In genomic region chr4:58138786-58139185, GRCh38 we compare ENCODE assay signal across 17 cellular contexts.
DNase-seq lines count a peak whose midpoint lies in the region; ATAC-seq and TF ChIP-seq lines count a peak whose summit lies in the region.
"Had no signal": no experiment of that assay in that cellular context is flagged by ENCODE, and none has a peak within 500 bp of the region (broad histone marks: within the 10 kb centered on the region; RNA-seq: fewer than 3 reads in every experiment).

No MANE protein-coding gene starts in this region.

- H3K27ac ChIP-seq in effector memory CD4-positive, alpha-beta T cell (ENCODE audit: insufficient read depth, low read length, poor library complexity, severe bottlenecking) = no peak overlapping the region
- H3K27ac ChIP-seq: A549, C4-2B, HL-60 had no signal

- TF ChIP-seq CTCF in brain (conservative IDR thresholded peaks at IDR 0.05) = no peak
- no peak for TF ChIP-seq CTCF in WTC11 (IDR thresholded peaks at IDR 0.05)
- TF ChIP-seq CTCF in type B pancreatic cell (conservative IDR thresholded peaks at IDR 0.05) = no peak

- no peaks in the 10 kb centered on the region for H3K36me3 ChIP-seq in effector memory CD4-positive, alpha-beta T cell (ENCODE audit: control insufficient read depth, insufficient read depth, low read length)

- peaks cover 6% of the 10 kb centered on the region for H3K27me3 Mint-ChIP-seq in brain
- H3K27me3 Mint-ChIP-seq in WTC11 (ENCODE audit: low read depth) = no peaks in the 10 kb centered on the region
- H3K27me3 Mint-ChIP-seq in type B pancreatic cell = no peaks in the 10 kb centered on the region

- H3K4me1 Mint-ChIP-seq in brain (no peaks in the 10 kb centered on the region), WTC11 (no peaks in the 10 kb centered on the region), type B pancreatic cell (ENCODE audit: unreplicated experiment) (peaks cover 4% of the 10 kb centered on the region)

- H3K27me3 ChIP-seq in effector memory CD4-positive, alpha-beta T cell (replicated peaks; ENCODE audit: control insufficient read depth, insufficient read depth, low read length, poor library complexity, severe bottlenecking) = no peaks in the 10 kb centered on the region

- no peak overlapping the region for H3K4me3 ChIP-seq in effector memory CD4-positive, alpha-beta T cell (ENCODE audit: insufficient read depth, low read depth, low read length, poor library complexity, severe bottlenecking)
- H3K4me3 ChIP-seq: A549 had no signal

- POLR2A ChIA-PET in WTC11 (lab: Charles Lee) = no interaction called here

- CTCF ChIA-PET in WTC11 (lab: Charles Lee) = no interaction called here

- no peak for ATAC-seq in WTC11
- ATAC-seq: A549 had no signal

- DNase-seq in Ammon's horn (ENCODE audit: low spot score) = peak; percentile 13
- DNase-seq in NCI-H1092 treated with DMSO at 0.1 percent for 48 hours (lab: John Stamatoyannopoulos, UW) = peak; percentile 23
- DNase-seq in NCI-H69 (lab: John Stamatoyannopoulos, UW) = peak; percentile 53
- DNase-seq in globus pallidus (ENCODE audit: low spot score) = no peak
- no peak for DNase-seq in effector memory CD4-positive, alpha-beta T cell
- DNase-seq in WTC11 (ENCODE audit: low spot score) = no peak
- DNase-seq in type B pancreatic cell (ENCODE audit: extremely low spot score, unreplicated experiment) = no peak
- DNase-seq: DMS153, NCI-H1417 treated with DMSO at 0.1 percent for 48 hours, NCI-H2029 treated with DMSO at 0.1 percent for 48 hours, NCI-H345, NCI-H748 treated with DMSO at 0.1 percent for 48 hours had no signal

- H3K27ac Mint-ChIP-seq in brain (peak overlapping the region in 4 of 5 experiments; percentile 7 to 74 (median 50)), WTC11 (no peak overlapping the region), type B pancreatic cell (no peak overlapping the region)
- H3K27ac Mint-ChIP-seq: T-helper 1 cell treated with Interleukin-12 subunit alpha and Interleukin-12 subunit beta and Interleukin-4 antibody, amounts not matched to agents 30 μg/mL and 1 μg/mL, for 36 hours had no signal

- no peaks in the 10 kb centered on the region for H3K36me3 Mint-ChIP-seq in brain
- no peaks in the 10 kb centered on the region for H3K36me3 Mint-ChIP-seq in WTC11
- no peaks in the 10 kb centered on the region for H3K36me3 Mint-ChIP-seq in type B pancreatic cell

- H3K9me3 Mint-ChIP-seq in brain (no peaks in the 10 kb centered on the region), WTC11 (no peaks in the 10 kb centered on the region), type B pancreatic cell (no peaks in the 10 kb centered on the region)

- H3K4me3 Mint-ChIP-seq in brain (no peak overlapping the region), WTC11 (no peak overlapping the region), type B pancreatic cell (no peak overlapping the region)
- H3K4me3 Mint-ChIP-seq: T-helper 1 cell treated with Interleukin-12 subunit alpha and Interleukin-12 subunit beta and Interleukin-4 antibody, amounts not matched to agents 30 μg/mL and 1 μg/mL, for 36 hours had no signal

- H3K4me1 ChIP-seq in effector memory CD4-positive, alpha-beta T cell (ENCODE audit: control insufficient read depth, insufficient read depth, low read length, poor library complexity, severe bottlenecking) = no peaks in the 10 kb centered on the region
- H3K4me1 ChIP-seq: A549 had no signal

- no peaks in the 10 kb centered on the region for H3K9me3 ChIP-seq in effector memory CD4-positive, alpha-beta T cell (ENCODE audit: control insufficient read depth, low read length)
- H3K9me3 ChIP-seq: A549 had no signal

TF ChIP-seq in WTC11, 78 proteins besides CTCF, POLR2A, EP300 and RAD21 (continues in another document):
- no peak for TF ChIP-seq SMAD3 (CRISPR knock-in tag; IDR thresholded peaks at IDR 0.05; ENCODE audit: borderline replicate concordance)
- no peak for TF ChIP-seq ZMAT4 (CRISPR knock-in tag; IDR thresholded peaks at IDR 0.05)
- no peak for TF ChIP-seq EMX1 (CRISPR knock-in tag; IDR thresholded peaks at IDR 0.05)
- TF ChIP-seq NFATC4 (CRISPR knock-in tag; IDR thresholded peaks at IDR 0.05) = no peak
- no peak for TF ChIP-seq AFF4 (CRISPR knock-in tag; IDR thresholded peaks at IDR 0.05; ENCODE audit: borderline replicate concordance)
- no peak for TF ChIP-seq MLX (CRISPR knock-in tag; IDR thresholded peaks at IDR 0.05)
- TF ChIP-seq ZNF138 (CRISPR knock-in tag; conservative IDR thresholded peaks at IDR 0.05) = no peak
- no peak for TF ChIP-seq TEAD4 (CRISPR knock-in tag; IDR thresholded peaks at IDR 0.05)
- no peak for TF ChIP-seq SP1 (CRISPR knock-in tag; conservative IDR thresholded peaks at IDR 0.05)
- TF ChIP-seq STAT6 (CRISPR knock-in tag; conservative IDR thresholded peaks at IDR 0.05; ENCODE audit: low read depth) = no peak
- no peak for TF ChIP-seq USF2 (CRISPR knock-in tag; IDR thresholded peaks at IDR 0.05)
- TF ChIP-seq IRF2 (CRISPR knock-in tag; IDR thresholded peaks at IDR 0.05; ENCODE audit: borderline replicate concordance, low read depth) = no peak
- TF ChIP-seq ZNF121 (CRISPR knock-in tag; IDR thresholded peaks at IDR 0.05) = no peak
- no peak for TF ChIP-seq MXD4 (CRISPR knock-in tag; IDR thresholded peaks at IDR 0.05; ENCODE audit: borderline replicate concordance)

Comparison
In these comparisons a context has a peak if more than half of its experiments do, and no peak if none do; other contexts are left out.
1. DNase-seq: peak in Ammon's horn (single experiment), NCI-H1092 treated with DMSO at 0.1 percent for 48 hours (single experiment) and NCI-H69 (single experiment); none in globus pallidus (single experiment), effector memory CD4-positive, alpha-beta T cell (0 of 3), WTC11 (single experiment) and type B pancreatic cell (single experiment).
2. H3K27ac Mint-ChIP-seq: peak in brain (4 of 5); none in WTC11 (single experiment) and type B pancreatic cell (single experiment).